ENCODE assay signal across 8 cellular contexts in the genomic region with DNA sequence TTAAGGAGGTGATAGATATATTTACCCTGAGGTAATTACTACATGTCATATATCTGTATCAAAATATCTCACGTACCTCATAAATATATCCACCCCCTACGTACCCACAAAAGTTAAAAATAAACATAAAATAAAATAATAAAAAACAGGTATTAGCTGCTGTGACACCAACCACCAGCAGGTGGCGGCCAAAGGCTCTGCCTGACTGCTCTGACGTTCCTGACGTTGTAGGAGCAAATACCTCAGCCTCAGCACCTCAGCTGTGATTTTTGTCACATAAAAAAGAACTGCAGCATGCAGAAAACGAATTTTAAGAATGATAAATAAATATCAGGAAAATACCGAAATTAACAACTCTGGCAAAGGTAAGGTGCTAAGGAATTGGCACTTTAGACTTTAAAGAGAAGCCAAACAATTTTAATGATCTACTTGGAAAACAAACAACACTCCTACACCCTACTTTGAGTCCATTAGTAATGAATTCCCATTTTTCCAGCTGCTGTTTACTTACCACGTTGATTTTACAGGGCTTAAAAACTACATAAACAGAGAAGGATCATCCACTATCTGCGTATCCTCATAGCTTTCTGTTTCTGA.
DNase-seq lines count a peak whose midpoint lies in the region; ATAC-seq, FAIRE-seq and TF ChIP-seq lines count a peak whose summit lies in the region.

No MANE protein-coding gene starts in this region.

- H3K4me1 ChIP-seq in mucosa of descending colon (ENCODE audit: low read depth) = no peaks in the 10 kb centered on the region

- DNase-seq in D721Med (ENCODE audit: insufficient read length, low spot score) (no peak), NCI-H2107 (lab: John Stamatoyannopoulos, UW) (peak; percentile 28), mucosa of descending colon (peak in 2 of 3 donors; percentile 47 to 67), islet precursor cell (no peak)
- DNase-seq in activated CD4-positive, alpha-beta T cell treated with anti-CD3 and anti-CD28 coated beads for 4 hours = peak; percentile 52 to 57
- DNase-seq in effector CD8-positive, alpha-beta T cell (lab: John Stamatoyannopoulos, UW) = peak; percentile 35
- DNase-seq in stimulated activated CD8-positive, alpha-beta memory T cell treated with anti-CD3 and anti-CD28 coated beads, Interleukin-7, amount 100 ng/mL, for 24 hours (ENCODE audit: low read depth) = peak; percentile 15

- intact Hi-C loops in mucosa of descending colon (cut with DNase I, micrococcal nuclease) = no loop called here

- no peaks in the 10 kb centered on the region for H3K9me3 ChIP-seq in mucosa of descending colon

- FAIRE-seq in D721Med (lab: Jason Lieb, UNC) = no peak

- H3K4me3 ChIP-seq in mucosa of descending colon = no peak overlapping the region

- H3K36me3 ChIP-seq in mucosa of descending colon (ENCODE audit: low read depth) = no peaks in the 10 kb centered on the region

- TF ChIP-seq CTCF in D721Med (IDR thresholded peaks at IDR 0.05; ENCODE audit: insufficient read depth, missing control alignments) = peak; percentile 76
- peak; percentile 79 for TF ChIP-seq CTCF in mucosa of descending colon (IDR thresholded peaks at IDR 0.05)

- peak; percentile 68 for ATAC-seq in GM21825 (IDR thresholded peaks at IDR 0.05; ENCODE audit: unreplicated experiment)
- peak; percentile 67 for ATAC-seq in mucosa of descending colon

Comparison
In these comparisons a context has a peak if more than half of its experiments do, and no peak if none do; other contexts are left out.
1. DNase-seq: peak in NCI-H2107 (single experiment), activated CD4-positive, alpha-beta T cell treated with anti-CD3 and anti-CD28 coated beads for 4 hours (2 of 2), effector CD8-positive, alpha-beta T cell (single experiment), mucosa of descending colon (2 of 3) and stimulated activated CD8-positive, alpha-beta memory T cell treated with anti-CD3 and anti-CD28 coated beads, Interleukin-7, amount 100 ng/mL, for 24 hours (single experiment); none in D721Med (single experiment) and islet precursor cell (single experiment).